Comparison of ENCODE assay signal across 1 cellular context in genomic region chr7:143492043-143492471, GRCh38.
TF ChIP-seq lines count a peak whose summit lies in the region.

No MANE protein-coding gene starts in this region.

TF ChIP-seq in SK-N-SH, 30 proteins besides CTCF, POLR2A, EP300 and RAD21 (continued from another document):
- TF ChIP-seq YY1 (IDR thresholded peaks at IDR 0.05; ENCODE audit: low read depth) = no peak; the same call in 1 of the 2 replicates
- TF ChIP-seq TEAD4 (IDR thresholded peaks at IDR 0.05; ENCODE audit: borderline replicate concordance, insufficient read depth) = peak; percentile 88
- TF ChIP-seq ELF1 (IDR thresholded peaks at IDR 0.05) = peak; percentile 32; the same call in 1 of the 2 replicates
- TF ChIP-seq NRF1 (IDR thresholded peaks at IDR 0.05; ENCODE audit: low read depth, low read length) = no peak
- no peak for TF ChIP-seq RCOR1 (IDR thresholded peaks at IDR 0.05; ENCODE audit: low read length)
- TF ChIP-seq POLR2AphosphoS5 (IDR thresholded peaks at IDR 0.05; ENCODE audit: low read depth, low read length) = peak; percentile 68; the same call in 1 of the 2 replicates
- TF ChIP-seq MAX (IDR thresholded peaks at IDR 0.05; ENCODE audit: low read depth) = peak; percentile 72
- TF ChIP-seq JUND (IDR thresholded peaks at IDR 0.05) = peak; percentile 99
- peak; percentile 62; the same call in 1 of the 2 replicates for TF ChIP-seq REST (IDR thresholded peaks at IDR 0.05; ENCODE audit: low read depth, low read length)
- no peak for TF ChIP-seq RFX5 (IDR thresholded peaks at IDR 0.05; ENCODE audit: low read length)
- TF ChIP-seq USF2 (IDR thresholded peaks at IDR 0.05; ENCODE audit: borderline replicate concordance, low read depth, low read length) = no peak
TF ChIP-seq in SK-N-SH: peak in this region for 16.
